Comparison of ENCODE assay signal across 9 cellular contexts in genomic region chr18:50558948-50559749, GRCh38. TPM values are rescaled to one million over a fixed set of nuclear protein-coding genes. Genes with fewer than 3 reads are reported as not detected.
DNase-seq lines count a peak whose midpoint lies in the region; ATAC-seq and TF ChIP-seq lines count a peak whose summit lies in the region.
"Had no signal": no experiment of that assay in that cellular context is flagged by ENCODE, and none has a peak within 500 bp of the region (broad histone marks: within the 10 kb centered on the region; RNA-seq: fewer than 3 reads in every experiment).

No MANE protein-coding gene starts in this region.

- peak overlapping the region in 3 of 4 donors; percentile 18 to 73 (median 61) for H3K4me3 Mint-ChIP-seq in CD4-positive, CD25-positive, alpha-beta regulatory T cell
- H3K4me3 Mint-ChIP-seq in endothelial cell (ENCODE audit: unreplicated experiment) (peak overlapping the region; percentile 35), neural progenitor cell (peak overlapping the region; percentile 87)

- peaks cover 4% of the 10 kb centered on the region for H3K36me3 Mint-ChIP-seq in CD4-positive, CD25-positive, alpha-beta regulatory T cell
- H3K36me3 Mint-ChIP-seq in endothelial cell (ENCODE audit: low read depth, unreplicated experiment) (peaks cover 4% of the 10 kb centered on the region), neural progenitor cell (peaks cover 6% of the 10 kb centered on the region)

- no peak overlapping the region for H3K4me3 ChIP-seq in CD4-positive, CD25-positive, alpha-beta regulatory T cell (ENCODE audit: low read depth, low read length)
- H3K4me3 ChIP-seq in LNCaP clone FGC (ENCODE audit: low read depth, low read length), result peak overlapping the region; percentile 39
- H3K4me3 ChIP-seq in neural progenitor cell, result peak overlapping the region; percentile 92

- peaks cover 78% of the 10 kb centered on the region for H3K27me3 Mint-ChIP-seq in CD4-positive, CD25-positive, alpha-beta regulatory T cell
- H3K27me3 Mint-ChIP-seq in endothelial cell (ENCODE audit: unreplicated experiment) (peaks cover 14% of the 10 kb centered on the region), neural progenitor cell (ENCODE audit: insufficient read depth, low read depth) (peaks cover 7% of the 10 kb centered on the region)

- DNase-seq in CD4-positive, CD25-positive, alpha-beta regulatory T cell, result no peak
- DNase-seq in LNCaP clone FGC (ENCODE audit: low read depth) (no peak), endothelial cell (ENCODE audit: low spot score) (peak; percentile 11), neural progenitor cell (ENCODE audit: low spot score) (peak; percentile 4), medulla oblongata (ENCODE audit: extremely low spot score) (no peak), NOMO-1 treated with dmso at 0.1 percent for 144 hours (lab: John Stamatoyannopoulos, UW; ENCODE audit: unreplicated experiment) (no peak)
- no peak for DNase-seq in stimulated activated naive CD4-positive, alpha-beta T cell treated with Interleukin-2 at 50 U/mL for 16 hours (lab: John Stamatoyannopoulos, UW)

- peaks cover 0 to 12% (median 3%) of the 10 kb centered on the region in 4 donors for H3K4me1 Mint-ChIP-seq in CD4-positive, CD25-positive, alpha-beta regulatory T cell
- H3K4me1 Mint-ChIP-seq in endothelial cell (ENCODE audit: unreplicated experiment) (no peaks in the 10 kb centered on the region), neural progenitor cell (peaks cover 17% of the 10 kb centered on the region)

- peaks cover 13% of the 10 kb centered on the region for H3K4me1 ChIP-seq in CD4-positive, CD25-positive, alpha-beta regulatory T cell (ENCODE audit: control insufficient read depth, insufficient read depth, low read length, poor library complexity, severe bottlenecking)
- peaks cover 6% of the 10 kb centered on the region for H3K4me1 ChIP-seq in neural progenitor cell

- H3K9me3 Mint-ChIP-seq in CD4-positive, CD25-positive, alpha-beta regulatory T cell, result peaks cover 0 to 12% (median 6%) of the 10 kb centered on the region in 7 donors
- H3K9me3 Mint-ChIP-seq in endothelial cell (ENCODE audit: unreplicated experiment), result no peaks in the 10 kb centered on the region
- H3K9me3 Mint-ChIP-seq in neural progenitor cell, result no peaks in the 10 kb centered on the region

- H3K4me2 ChIP-seq in neural progenitor cell, result peak overlapping the region; percentile 92

- H3K9me3 ChIP-seq in CD4-positive, CD25-positive, alpha-beta regulatory T cell (ENCODE audit: control insufficient read depth in 2 of 2, low read length in 2 of 2), result peaks cover 5 to 6% of the 10 kb centered on the region in 2 experiments
- no peaks in the 10 kb centered on the region for H3K9me3 ChIP-seq in neural progenitor cell (ENCODE audit: low read depth)

- peaks cover 9% of the 10 kb centered on the region for H4K20me1 ChIP-seq in neural progenitor cell (ENCODE audit: low read depth)

- H3F3A ChIP-seq in neural progenitor cell (ENCODE audit: low read depth), result peaks cover 21% of the 10 kb centered on the region

- no peak for ATAC-seq in CD4-positive, CD25-positive, alpha-beta regulatory T cell (ENCODE audit: low read depth in 2 of 2)
- ATAC-seq in GM18867 (IDR thresholded peaks at IDR 0.05; ENCODE audit: unreplicated experiment), result no peak

- H3K36me3 ChIP-seq in CD4-positive, CD25-positive, alpha-beta regulatory T cell (ENCODE audit: control insufficient read depth, insufficient read depth, low read length), result no peaks in the 10 kb centered on the region
- H3K36me3 ChIP-seq in neural progenitor cell, result no peaks in the 10 kb centered on the region

- peak overlapping the region; percentile 100 for H2AFZ ChIP-seq in neural progenitor cell (replicated peaks)

- peaks cover 38% of the 10 kb centered on the region for H3K27me3 ChIP-seq in CD4-positive, CD25-positive, alpha-beta regulatory T cell (ENCODE audit: control insufficient read depth, insufficient read depth, low read length)
- H3K27me3 ChIP-seq in neural progenitor cell, result peaks cover 88% of the 10 kb centered on the region

- H3K79me2 ChIP-seq in neural progenitor cell (ENCODE audit: low read depth), result no peaks in the 10 kb centered on the region

- no peak overlapping the region for H3K9ac ChIP-seq in neural progenitor cell

- TF ChIP-seq CTCF in LNCaP clone FGC (IDR thresholded peaks at IDR 0.05; ENCODE audit: control insufficient read depth, extremely low read depth, insufficient read depth), result no peak
- TF ChIP-seq CTCF in endothelial cell (IDR thresholded peaks at IDR 0.05; ENCODE audit: unreplicated experiment), result no peak
- no peak for TF ChIP-seq CTCF in neural progenitor cell (IDR thresholded peaks at IDR 0.05)

- H3K27ac ChIP-seq in CD4-positive, CD25-positive, alpha-beta regulatory T cell (ENCODE audit: insufficient read depth, low read length, poor library complexity, severe bottlenecking), result no peak overlapping the region
- H3K27ac ChIP-seq in neural progenitor cell, result no peak overlapping the region

- no peak overlapping the region for H3K27ac Mint-ChIP-seq in CD4-positive, CD25-positive, alpha-beta regulatory T cell
- H3K27ac Mint-ChIP-seq in endothelial cell (ENCODE audit: unreplicated experiment) (no peak overlapping the region), neural progenitor cell (peak overlapping the region; percentile 4)

RNA-seq across cellular contexts. Expression of gene MAPK4, which starts 0.7 kb away (rescaled TPM):
- not detected for total RNA-seq in CD4-positive, CD25-positive, alpha-beta regulatory T cell
- not detected for polyA plus RNA-seq in CD4-positive, CD25-positive, alpha-beta regulatory T cell
- 0.21 TPM for total RNA-seq in endothelial cell (ENCODE audit: unreplicated experiment)
- total RNA-seq in neural progenitor cell (ENCODE audit: low replicate concordance), result 7.0 and 7.9 TPM in 2 replicates
- total RNA-seq: pulmonary artery endothelial cell had no signal

Comparison
In these comparisons a context has a peak if more than half of its experiments do, and no peak if none do; other contexts are left out.
1. DNase-seq: peak in endothelial cell (single experiment) and neural progenitor cell (single experiment); none in CD4-positive, CD25-positive, alpha-beta regulatory T cell (0 of 3), LNCaP clone FGC (single experiment), medulla oblongata (single experiment), NOMO-1 treated with dmso at 0.1 percent for 144 hours (single experiment) and stimulated activated naive CD4-positive, alpha-beta T cell treated with Interleukin-2 at 50 U/mL for 16 hours (single experiment).
2. H3K4me3 Mint-ChIP-seq: peak in every context shown above with its lines; median percentile 87 in neural progenitor cell; 61 in CD4-positive, CD25-positive, alpha-beta regulatory T cell; 35 in endothelial cell.